In genomic region chr1:32394141-32394889, GRCh38 we compare ENCODE assay signal across 8 cellular contexts. TPM values are rescaled to one million over a fixed set of nuclear protein-coding genes. Genes with fewer than 3 reads are reported as not detected.
DNase-seq lines count a peak whose midpoint lies in the region; ATAC-seq and TF ChIP-seq lines count a peak whose summit lies in the region.

A gene with protein sequence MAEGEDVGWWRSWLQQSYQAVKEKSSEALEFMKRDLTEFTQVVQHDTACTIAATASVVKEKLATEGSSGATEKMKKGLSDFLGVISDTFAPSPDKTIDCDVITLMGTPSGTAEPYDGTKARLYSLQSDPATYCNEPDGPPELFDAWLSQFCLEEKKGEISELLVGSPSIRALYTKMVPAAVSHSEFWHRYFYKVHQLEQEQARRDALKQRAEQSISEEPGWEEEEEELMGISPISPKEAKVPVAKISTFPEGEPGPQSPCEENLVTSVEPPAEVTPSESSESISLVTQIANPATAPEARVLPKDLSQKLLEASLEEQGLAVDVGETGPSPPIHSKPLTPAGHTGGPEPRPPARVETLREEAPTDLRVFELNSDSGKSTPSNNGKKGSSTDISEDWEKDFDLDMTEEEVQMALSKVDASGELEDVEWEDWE (minus strand): TSS chr1:32394441. CDS start chr1:32394414, 27 bp downstream.

- H3K27me3 ChIP-seq in H7 (ENCODE audit: control insufficient read depth, insufficient read depth, low read length): no peaks in the 10 kb centered on the region

- H3K9me3 Mint-ChIP-seq in natural killer cell: no peaks in the 10 kb centered on the region

- H3K4me1 Mint-ChIP-seq in natural killer cell: peaks cover 21 to 22% of the 10 kb centered on the region in 2 donors

- H3K36me3 ChIP-seq in H7 (replicated peaks; ENCODE audit: control insufficient read depth, insufficient read depth, low read length): peaks cover 6% of the 10 kb centered on the region

- intact Hi-C loops in natural killer cell (cut with micrococcal nuclease): loop anchor here (2.0 to 5.0 kb wide), 2 partner anchors 42 to 60 kb away; no protein-coding TSS in a partner anchor

- TF ChIP-seq CTCF in natural killer cell (IDR thresholded peaks at IDR 0.05): no peak

- peak; percentile 100 for DNase-seq in ELF-1 (ENCODE audit: low read depth, low spot score)
- DNase-seq in H7: peak; percentile 97
- DNase-seq in M059J (ENCODE audit: low read depth): peak; percentile 99
- peak; percentile 100 for DNase-seq in SHP77 (lab: John Stamatoyannopoulos, UW)
- peak; percentile 97 for DNase-seq in activated effector memory CD4-positive, alpha-beta T cell treated with Interleukin-2 at 50 U/mL for 16 hours
- DNase-seq in fibroblast of peridontal ligament (ENCODE audit: extremely low read depth): peak; percentile 98
- DNase-seq in natural killer cell: peak; percentile 98
- DNase-seq in stimulated activated naive CD4-positive, alpha-beta T cell treated with Interleukin-2 at 50 U/mL for 16 hours (lab: John Stamatoyannopoulos, UW): peak; percentile 98

- H3K27me3 Mint-ChIP-seq in natural killer cell (ENCODE audit: low read depth in 2 of 2): peaks cover 0 to 10% of the 10 kb centered on the region in 2 donors

- no peaks in the 10 kb centered on the region for H3K36me3 Mint-ChIP-seq in natural killer cell

- peak within 1 kb of the TSS; percentile 100 for H3K4me3 Mint-ChIP-seq in natural killer cell

- H3K4me3 ChIP-seq in H7 (ENCODE audit: insufficient read depth, low read depth, low read length): peak within 1 kb of the TSS; percentile 89

- peak within 1 kb of the TSS; percentile 97 to 98 for H3K27ac Mint-ChIP-seq in natural killer cell

- ATAC-seq in natural killer cell: peak; percentile 96 to 100 (median 97)

RNA-seq across cellular contexts. Expression of the gene that starts here (rescaled TPM):
- 91.5 and 97.8 TPM in 2 replicates for total RNA-seq in H7 (2014; rRNA removed; shearing (Covaris generic))
- total RNA-seq in M059J (2014; rRNA removed; shearing (Covaris generic)): 86.0 and 91.7 TPM in 2 replicates
- 100 to 1,000 TPM; 150 to 203 (median 174) TPM for total RNA-seq in natural killer cell

Comparison
In these comparisons a context has a peak if more than half of its experiments do, and no peak if none do; other contexts are left out.
1. Peak in every context shown above with its lines: DNase-seq, ATAC-seq and H3K4me3 ChIP-seq.